In genomic region chr2:5932556-5933469, GRCh38 we compare ENCODE assay signal across 18 cellular contexts.
DNase-seq lines count a peak whose midpoint lies in the region; ATAC-seq and TF ChIP-seq lines count a peak whose summit lies in the region.
"Had no signal": no experiment of that assay in that cellular context is flagged by ENCODE, and none has a peak within 500 bp of the region (broad histone marks: within the 10 kb centered on the region; RNA-seq: fewer than 3 reads in every experiment).

No MANE protein-coding gene starts in this region.

- H3K9me3 Mint-ChIP-seq in MCF 10A (ENCODE audit: unreplicated experiment) (peaks cover 7% of the 10 kb centered on the region), brain (peaks cover 11 to 23% (median 16%) of the 10 kb centered on the region in 5 experiments)
- H3K9me3 Mint-ChIP-seq in T-helper 2 cell treated with Interferon-gamma antibody and Interleukin-4, amounts not matched to agents 5 μg/mL and 100 μg/mL, for 36 hours: peaks cover 7% of the 10 kb centered on the region

- H3K36me3 ChIP-seq in mammary epithelial cell (ENCODE audit: insufficient read depth, low read length): no peaks in the 10 kb centered on the region

- H4K20me1 ChIP-seq in mammary epithelial cell (ENCODE audit: insufficient read depth, low read length): no peaks in the 10 kb centered on the region

- H3K9ac ChIP-seq in mammary epithelial cell (ENCODE audit: insufficient read depth, low read length): no peak overlapping the region

- dilution Hi-C loops in mammary epithelial cell (cut with HindIII; ENCODE audit: low sequenced_read_pairs): no loop called here

- H2AFZ ChIP-seq in mammary epithelial cell (ENCODE audit: low read depth, low read length): no peak overlapping the region

- no peaks in the 10 kb centered on the region for H3K4me1 ChIP-seq in mammary epithelial cell (ENCODE audit: insufficient read depth, low read length)
- H3K4me1 ChIP-seq: foreskin keratinocyte had no signal

- no peaks in the 10 kb centered on the region for H3K27me3 ChIP-seq in mammary epithelial cell (ENCODE audit: insufficient read depth, low read length)
- H3K27me3 ChIP-seq: foreskin keratinocyte had no signal

- H3K36me3 Mint-ChIP-seq in MCF 10A (ENCODE audit: insufficient read depth, unreplicated experiment): peaks cover 4% of the 10 kb centered on the region
- peaks cover 5% of the 10 kb centered on the region for H3K36me3 Mint-ChIP-seq in brain
- no peaks in the 10 kb centered on the region for H3K36me3 Mint-ChIP-seq in T-helper 2 cell treated with Interferon-gamma antibody and Interleukin-4, amounts not matched to agents 5 μg/mL and 100 μg/mL, for 36 hours (ENCODE audit: low read depth)

- no peak for TF ChIP-seq CTCF in MCF 10A (IDR thresholded peaks at IDR 0.05; ENCODE audit: unreplicated experiment)
- no peak for TF ChIP-seq CTCF in mammary epithelial cell (conservative IDR thresholded peaks at IDR 0.05 in 1 of 2, IDR thresholded peaks at IDR 0.05 in 1 of 2; ENCODE audit: extremely low read depth in 1 of 2, insufficient read depth in 1 of 2, low read depth in 1 of 2, low read length in 2 of 2)
- TF ChIP-seq CTCF in brain (conservative IDR thresholded peaks at IDR 0.05): no peak

- no peak overlapping the region for H3K4me3 ChIP-seq in mammary epithelial cell (replicated peaks in 1 of 3; ENCODE audit: insufficient read depth in 1 of 3, low read depth in 2 of 3, low read length in 3 of 3)
- H3K4me3 ChIP-seq: SK-N-MC had no signal

- no peak overlapping the region for H3K27ac Mint-ChIP-seq in MCF 10A (ENCODE audit: low read depth, unreplicated experiment)
- peak overlapping the region in 3 of 5 experiments; percentile 29 to 68 (median 57) for H3K27ac Mint-ChIP-seq in brain
- H3K27ac Mint-ChIP-seq in T-helper 2 cell treated with Interferon-gamma antibody and Interleukin-4, amounts not matched to agents 5 μg/mL and 100 μg/mL, for 36 hours: no peak overlapping the region

- no peak overlapping the region for H3K4me2 ChIP-seq in mammary epithelial cell (ENCODE audit: insufficient read depth, low read depth, low read length)

- no peaks in the 10 kb centered on the region for H3K79me2 ChIP-seq in mammary epithelial cell (ENCODE audit: insufficient read depth, low read length)

- H3K4me1 Mint-ChIP-seq in MCF 10A (ENCODE audit: insufficient read depth, unreplicated experiment) (no peaks in the 10 kb centered on the region), brain (peaks cover 16% of the 10 kb centered on the region)
- no peaks in the 10 kb centered on the region for H3K4me1 Mint-ChIP-seq in T-helper 2 cell treated with Interferon-gamma antibody and Interleukin-4, amounts not matched to agents 5 μg/mL and 100 μg/mL, for 36 hours (ENCODE audit: low read depth)

- intact Hi-C loops in MCF 10A (cut with micrococcal nuclease): loop anchor here (2.0 kb wide), 1 partner anchor 840 kb away; no protein-coding TSS in a partner anchor
- intact Hi-C loops in mammary epithelial cell (cut with micrococcal nuclease): no loop called here

- CTCF ChIA-PET in MCF 10A (lab: Yijun Ruan, JAX): interaction anchor here (0.6 to 1.1 kb wide), 2 partner anchors 12 to 363 kb away, joined by 4 to 5 read pairs; no protein-coding TSS in a partner anchor
- CTCF ChIA-PET in mammary epithelial cell (lab: Charles Lee; ENCODE audit: low non-redundant PET): no interaction called here

- H3K9me3 ChIP-seq in mammary epithelial cell (replicated peaks; ENCODE audit: insufficient read depth, low read length): peaks cover 20% of the 10 kb centered on the region

- in situ Hi-C loops in mammary epithelial cell (cut with MboI; ENCODE audit: low sequenced_read_pairs in 2 of 2): no loop called here

- BruUV-seq in MCF 10A (replicated peaks; lab: Mats Ljungman, UMichigan) (no TSS peak), mammary epithelial cell (replicated peaks; lab: Mats Ljungman, UMichigan) (no TSS peak)

- H3K4me3 Mint-ChIP-seq in MCF 10A (ENCODE audit: unreplicated experiment) (peak overlapping the region; percentile 21), brain (peak overlapping the region in 1 of 5 experiments; percentile 69)
- no peak overlapping the region for H3K4me3 Mint-ChIP-seq in T-helper 2 cell treated with Interferon-gamma antibody and Interleukin-4, amounts not matched to agents 5 μg/mL and 100 μg/mL, for 36 hours

- DNase-seq in MCF 10A (ENCODE audit: unreplicated experiment) (no peak), mammary epithelial cell (no peak), medulla oblongata (ENCODE audit: extremely low spot score) (peak; percentile 88)
- no peak for DNase-seq in T-helper 2 cell treated with Interferon-gamma antibody and Interleukin-4, amounts not matched to agents 5 μg/mL and 100 μg/mL, for 36 hours (ENCODE audit: low spot score)
- DNase-seq: ACHN; activated CD4-positive, CD25-positive, alpha-beta regulatory T cell; effector CD4-positive, alpha-beta T cell; foreskin keratinocyte; HCEC 1CT; left colon; NCI-H187; NK-92 treated with Interleukin-12 subunit alpha and Interleukin-12 subunit beta, amount 100 ng/mL, for 24 hours; stimulated activated CD8-positive, alpha-beta memory T cell treated with anti-CD3 and anti-CD28 coated beads, Interleukin-4, amount 100 ng/mL, for 48 hours had no signal

- H3K27ac ChIP-seq in mammary epithelial cell (ENCODE audit: insufficient read depth, low read depth, low read length): no peak overlapping the region
- H3K27ac ChIP-seq in temporal lobe (ENCODE audit: low read depth, low read length): peak overlapping the region; percentile 96
- H3K27ac ChIP-seq: foreskin keratinocyte, SK-N-MC had no signal

- no peak for ATAC-seq in HG03159 (IDR thresholded peaks at IDR 0.05; ENCODE audit: unreplicated experiment)
- no peak for ATAC-seq in GM21515 (IDR thresholded peaks at IDR 0.05; ENCODE audit: unreplicated experiment)
- ATAC-seq: foreskin keratinocyte, left colon had no signal

- POLR2A ChIA-PET in MCF 10A (lab: Yijun Ruan, JAX): no interaction called here

- WGBS in mammary epithelial cell (ENCODE audit: low coverage, missing lambda C conversion rate): 1% methylated on average over 18 of the region's 25 CpGs

- H3K27me3 Mint-ChIP-seq in MCF 10A (ENCODE audit: insufficient read depth, unreplicated experiment) (no peaks in the 10 kb centered on the region), brain (no peaks in the 10 kb centered on the region)
- H3K27me3 Mint-ChIP-seq in T-helper 2 cell treated with Interferon-gamma antibody and Interleukin-4, amounts not matched to agents 5 μg/mL and 100 μg/mL, for 36 hours (ENCODE audit: low read depth): no peaks in the 10 kb centered on the region

Comparison
In these comparisons a context has a peak if more than half of its experiments do, and no peak if none do; other contexts are left out.
1. H3K27ac Mint-ChIP-seq: peak in brain (3 of 5); none in MCF 10A (single experiment) and T-helper 2 cell treated with Interferon-gamma antibody and Interleukin-4, amounts not matched to agents 5 μg/mL and 100 μg/mL, for 36 hours (single experiment).